Comparison of ENCODE assay signal across 8 cellular contexts in genomic region chr9:128685636-128686489, GRCh38. TPM values are rescaled to one million over a fixed set of nuclear protein-coding genes. Genes with fewer than 3 reads are reported as not detected.
DNase-seq lines count a peak whose midpoint lies in the region; ATAC-seq lines count a peak whose summit lies in the region.

No MANE protein-coding gene starts in this region.

- peak; percentile 71 for DNase-seq in activated CD4-positive, alpha-beta T cell treated with anti-CD3 and anti-CD28 coated beads for 36 hours
- DNase-seq in activated CD4-positive, alpha-beta T cell treated with anti-CD3 and anti-CD28 coated beads for 1 hour, result no peak
- DNase-seq in activated CD8-positive, alpha-beta memory T cell treated with anti-CD3 and anti-CD28 coated beads, Interleukin-2, amount 10 ng/mL, durations not matched to agents 7 days and 5 days, result peak; percentile 76
- peak; percentile 46 for DNase-seq in iris pigment epithelial cell (ENCODE audit: low read depth)
- no peak for DNase-seq in hippocampal formation (lab: John Stamatoyannopoulos, UW)
- DNase-seq in NCI-H526 (lab: John Stamatoyannopoulos, UW), result no peak
- no peak for DNase-seq in effector CD4-positive, alpha-beta T cell

- no peaks in the 10 kb centered on the region for H3K27me3 ChIP-seq in thymus (ENCODE audit: control insufficient read depth, insufficient read depth)

- intact Hi-C loops in activated CD4-positive, alpha-beta T cell treated with anti-CD3 and anti-CD28 coated beads for 36 hours (cut with DNase I, micrococcal nuclease), result loop anchor here (2.0 to 5.0 kb wide), 5 partner anchors 29 to 899 kb away; partner anchors contain the start of genes CDK9 (in 1 of the 2), DOLK (in 1 of the 2), DYNC2I2 (in 1 of the 2) and ENDOG (in 1 of the 2)

- H3K4me1 Mint-ChIP-seq in activated CD4-positive, alpha-beta T cell treated with anti-CD3 and anti-CD28 coated beads for 36 hours, result peaks cover 46% of the 10 kb centered on the region
- H3K4me1 Mint-ChIP-seq in activated CD8-positive, alpha-beta memory T cell treated with anti-CD3 and anti-CD28 coated beads, Interleukin-2, amount 10 ng/mL, durations not matched to agents 7 days and 5 days, result peaks cover 55% of the 10 kb centered on the region

- H3K9me3 Mint-ChIP-seq in activated CD4-positive, alpha-beta T cell treated with anti-CD3 and anti-CD28 coated beads for 36 hours (ENCODE audit: low read depth), result no peaks in the 10 kb centered on the region
- no peaks in the 10 kb centered on the region for H3K9me3 Mint-ChIP-seq in activated CD8-positive, alpha-beta memory T cell treated with anti-CD3 and anti-CD28 coated beads, Interleukin-2, amount 10 ng/mL, durations not matched to agents 7 days and 5 days (ENCODE audit: low read depth)

- POLR2A ChIA-PET in activated CD4-positive, alpha-beta T cell treated with anti-CD3 and anti-CD28 coated beads for 36 hours (lab: Charles Lee), result interaction anchor here (0.7 to 1.0 kb wide), 3 partner anchors 11 to 133 kb away, joined by 3 to 4 read pairs (median 4); partner anchors contain the start of gene SPTAN1

- no peaks in the 10 kb centered on the region for H3K9me3 ChIP-seq in thymus (ENCODE audit: control insufficient read depth)

- H3K36me3 Mint-ChIP-seq in activated CD4-positive, alpha-beta T cell treated with anti-CD3 and anti-CD28 coated beads for 36 hours (ENCODE audit: low read depth), result peaks cover 18% of the 10 kb centered on the region
- peaks cover 12% of the 10 kb centered on the region for H3K36me3 Mint-ChIP-seq in activated CD8-positive, alpha-beta memory T cell treated with anti-CD3 and anti-CD28 coated beads, Interleukin-2, amount 10 ng/mL, durations not matched to agents 7 days and 5 days

- CTCF ChIA-PET in activated CD4-positive, alpha-beta T cell treated with anti-CD3 and anti-CD28 coated beads for 36 hours (lab: Charles Lee), result interaction anchor here (0.8 kb wide), 1 partner anchor 38 kb away, joined by 3 read pairs; the partner anchor contains the start of gene ZDHHC12
- CTCF ChIA-PET in activated CD8-positive, alpha-beta memory T cell treated with anti-CD3 and anti-CD28 coated beads, Interleukin-2, amount 10 ng/mL, durations not matched to agents 7 days and 5 days (lab: Charles Lee), result interaction anchor here (0.8 to 2.5 kb wide), 4 partner anchors 11 to 37 kb away, joined by 3 to 18 read pairs (median 5); partner anchors contain the start of gene PKN3

- H3K4me3 Mint-ChIP-seq in activated CD4-positive, alpha-beta T cell treated with anti-CD3 and anti-CD28 coated beads for 36 hours, result peak overlapping the region; percentile 95
- peak overlapping the region; percentile 99 for H3K4me3 Mint-ChIP-seq in activated CD8-positive, alpha-beta memory T cell treated with anti-CD3 and anti-CD28 coated beads, Interleukin-2, amount 10 ng/mL, durations not matched to agents 7 days and 5 days

- no peaks in the 10 kb centered on the region for H3K27me3 Mint-ChIP-seq in activated CD4-positive, alpha-beta T cell treated with anti-CD3 and anti-CD28 coated beads for 36 hours
- H3K27me3 Mint-ChIP-seq in activated CD8-positive, alpha-beta memory T cell treated with anti-CD3 and anti-CD28 coated beads, Interleukin-2, amount 10 ng/mL, durations not matched to agents 7 days and 5 days, result no peaks in the 10 kb centered on the region

- peaks cover 21% of the 10 kb centered on the region for H3K4me1 ChIP-seq in thymus (ENCODE audit: control insufficient read depth, insufficient read depth, low read length)

- H3K36me3 ChIP-seq in thymus (ENCODE audit: control insufficient read depth, insufficient read depth), result no peaks in the 10 kb centered on the region

- H3K27ac ChIP-seq in thymus (ENCODE audit: low read depth), result peak overlapping the region; percentile 77

- H3K27ac Mint-ChIP-seq in activated CD4-positive, alpha-beta T cell treated with anti-CD3 and anti-CD28 coated beads for 36 hours, result peak overlapping the region; percentile 96
- peak overlapping the region; percentile 99 for H3K27ac Mint-ChIP-seq in activated CD8-positive, alpha-beta memory T cell treated with anti-CD3 and anti-CD28 coated beads, Interleukin-2, amount 10 ng/mL, durations not matched to agents 7 days and 5 days

- 55% methylated on average over 17 of the region's 17 CpGs for WGBS in thymus

- H3K4me3 ChIP-seq in thymus (ENCODE audit: low read length), result peak overlapping the region; percentile 16

- ATAC-seq in activated CD4-positive, alpha-beta T cell treated with anti-CD3 and anti-CD28 coated beads for 36 hours, result peak; percentile 17
- ATAC-seq in activated CD8-positive, alpha-beta memory T cell treated with anti-CD3 and anti-CD28 coated beads, Interleukin-2, amount 10 ng/mL, durations not matched to agents 7 days and 5 days, result peak; percentile 28

RNA-seq across cellular contexts. Expression of gene SET, which starts 3.2 kb away (rescaled TPM):
- 100 to 1,000 TPM; 673 to 682 TPM for total RNA-seq in activated CD4-positive, alpha-beta T cell treated with anti-CD3 and anti-CD28 coated beads for 36 hours
- 100 to 1,000 TPM; 436 to 623 TPM for total RNA-seq in activated CD8-positive, alpha-beta memory T cell treated with anti-CD3 and anti-CD28 coated beads, Interleukin-2, amount 10 ng/mL, durations not matched to agents 7 days and 5 days
- polyA plus RNA-seq in thymus, result 177 TPM

RNA-seq across cellular contexts. Expression of gene PKN3, which starts 16.4 kb away (rescaled TPM):
- total RNA-seq in activated CD4-positive, alpha-beta T cell treated with anti-CD3 and anti-CD28 coated beads for 36 hours, result 10 to 100 TPM; 14.6 to 14.9 TPM
- total RNA-seq in activated CD8-positive, alpha-beta memory T cell treated with anti-CD3 and anti-CD28 coated beads, Interleukin-2, amount 10 ng/mL, durations not matched to agents 7 days and 5 days, result 1 to 10 TPM; 8.1 to 9.1 TPM
- 10.4 TPM for polyA plus RNA-seq in thymus

RNA-seq across cellular contexts. Expression of gene DYNC2I2, which starts 29.2 kb away (rescaled TPM):
- total RNA-seq in activated CD4-positive, alpha-beta T cell treated with anti-CD3 and anti-CD28 coated beads for 36 hours, result 10 to 100 TPM; 26.7 to 35.7 TPM
- 10 to 100 TPM; 52.5 to 67.8 TPM for total RNA-seq in activated CD8-positive, alpha-beta memory T cell treated with anti-CD3 and anti-CD28 coated beads, Interleukin-2, amount 10 ng/mL, durations not matched to agents 7 days and 5 days
- 37.5 TPM for polyA plus RNA-seq in thymus

RNA-seq across cellular contexts. Expression of gene ZDHHC12, which starts 38.1 kb away (rescaled TPM):
- 10 to 100 TPM; 45.3 to 49.5 TPM for total RNA-seq in activated CD4-positive, alpha-beta T cell treated with anti-CD3 and anti-CD28 coated beads for 36 hours
- 10 to 100 TPM; 67.8 to 90.0 TPM for total RNA-seq in activated CD8-positive, alpha-beta memory T cell treated with anti-CD3 and anti-CD28 coated beads, Interleukin-2, amount 10 ng/mL, durations not matched to agents 7 days and 5 days
- polyA plus RNA-seq in thymus, result 46.4 TPM

Comparison
In these comparisons a context has a peak if more than half of its experiments do, and no peak if none do; other contexts are left out.
1. DNase-seq: peak in activated CD4-positive, alpha-beta T cell treated with anti-CD3 and anti-CD28 coated beads for 36 hours (single experiment), activated CD8-positive, alpha-beta memory T cell treated with anti-CD3 and anti-CD28 coated beads, Interleukin-2, amount 10 ng/mL, durations not matched to agents 7 days and 5 days (single experiment) and iris pigment epithelial cell (single experiment); none in activated CD4-positive, alpha-beta T cell treated with anti-CD3 and anti-CD28 coated beads for 1 hour (single experiment), hippocampal formation (0 of 2), NCI-H526 (0 of 2) and effector CD4-positive, alpha-beta T cell (single experiment).